In the genomic region with DNA sequence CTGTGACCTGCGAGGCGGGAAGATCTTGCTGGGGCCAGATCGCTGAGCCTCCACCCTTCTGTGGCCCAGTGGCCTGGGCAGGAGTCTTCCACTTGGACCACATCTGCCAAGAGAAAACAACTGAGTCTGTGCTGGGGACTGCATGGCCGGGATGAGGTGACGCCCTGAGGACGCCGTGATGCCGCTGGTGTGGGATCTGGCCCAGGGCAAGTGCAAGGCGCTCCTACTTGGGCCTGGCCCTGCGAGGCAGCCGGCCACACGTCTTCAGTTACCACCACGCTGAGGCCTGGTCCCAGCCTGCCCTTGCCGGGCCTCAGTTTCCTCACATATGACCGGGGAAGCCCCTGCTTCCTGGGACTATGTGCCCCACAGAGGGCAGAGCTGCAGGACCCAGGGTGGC, we compare ENCODE assay signal across 18 cellular contexts.
DNase-seq lines count a peak whose midpoint lies in the region; ATAC-seq, FAIRE-seq and TF ChIP-seq lines count a peak whose summit lies in the region.
"Had no signal": no experiment of that assay in that cellular context is flagged by ENCODE, and none has a peak within 500 bp of the region (broad histone marks: within the 10 kb centered on the region; RNA-seq: fewer than 3 reads in every experiment).

No MANE protein-coding gene starts in this region.

- no peak overlapping the region for H3T11ph ChIP-seq in H9 (ENCODE audit: low read length)

- H2AK5ac ChIP-seq in H9 (ENCODE audit: insufficient read length, low read length) = no peak overlapping the region

- H3K4me1 ChIP-seq in H9 (ENCODE audit: insufficient read depth, low read length) (no peaks in the 10 kb centered on the region), kidney (ENCODE audit: control insufficient read depth in 1 of 2, insufficient read depth in 1 of 2, low read depth in 1 of 2, low read length in 2 of 2) (no peaks in the 10 kb centered on the region), upper lobe of left lung (no peaks in the 10 kb centered on the region), left ventricle myocardium inferior (no peaks in the 10 kb centered on the region)
- H3K4me1 ChIP-seq: BLaER1, HAP-1 had no signal

- H3K14ac ChIP-seq in H9 (ENCODE audit: insufficient read depth, low read length) = no peak overlapping the region

- intact Hi-C loops in kidney (cut with DNase I) (no loop called here), sciatic nerve (cut with DNase I) (no loop called here), left ventricle myocardium inferior (cut with micrococcal nuclease) (no loop called here)

- no peak overlapping the region for H4K91ac ChIP-seq in H9 (ENCODE audit: insufficient read length, low read depth, low read length)

- no peak overlapping the region for H2BK12ac ChIP-seq in H9 (ENCODE audit: insufficient read length, low read depth, low read length)

- H3K27ac Mint-ChIP-seq in H9 = peak overlapping the region in 2 of 3 experiments; percentile 57 to 74; a peak in 2 of 7 replicates
- H3K27ac Mint-ChIP-seq: CD8-positive, alpha-beta memory T cell; GM23338 had no signal

- H3K36me3 Mint-ChIP-seq in H9 (ENCODE audit: insufficient read depth in 1 of 3, low read depth in 3 of 3) = no peaks in the 10 kb centered on the region
- H3K36me3 Mint-ChIP-seq: CD8-positive, alpha-beta memory T cell had no signal

- no peak for DNase-seq in H9
- peak; percentile 49 for DNase-seq in kidney
- DNase-seq in sciatic nerve (ENCODE audit: low spot score) = no peak
- peak in 1 of 2 donors; percentile 64 for DNase-seq in upper lobe of left lung
- no peak for DNase-seq in COR-L47 (lab: John Stamatoyannopoulos, UW)
- DNase-seq in putamen (ENCODE audit: low spot score) = no peak
- DNase-seq in left ventricle myocardium inferior = no peak
- DNase-seq: 8988T; AML-193; CD8-positive, alpha-beta memory T cell; DMS 273 treated with DMSO at 0.1 percent for 48 hours had no signal

- no peak overlapping the region for H2AFZ ChIP-seq in H9 (ENCODE audit: low read length)
- H2AFZ ChIP-seq: GM23338 had no signal

- peak; percentile 34 for ATAC-seq in sciatic nerve
- ATAC-seq in upper lobe of left lung (ENCODE audit: low FRiP score in 2 of 2) = peak; percentile 23 to 46
- no peak for ATAC-seq in HG03521 (IDR thresholded peaks at IDR 0.05; ENCODE audit: unreplicated experiment)
- ATAC-seq: GM12878, GM23338 had no signal

- no peak for FAIRE-seq in kidney (lab: Jason Lieb, UNC)
- FAIRE-seq: GM12878, GM18507, HTR-8/SVneo had no signal

- no peak for TF ChIP-seq EP300 in upper lobe of left lung (IDR thresholded peaks at IDR 0.05)

- H3K27ac ChIP-seq in H9 (ENCODE audit: insufficient read length, low read depth, low read length) (no peak overlapping the region), kidney (ENCODE audit: low read depth in 2 of 2, low read length in 2 of 2) (no peak overlapping the region), upper lobe of left lung (no peak overlapping the region), left ventricle myocardium inferior (replicated peaks) (no peak overlapping the region)
- H3K27ac ChIP-seq: BLaER1 had no signal

- H3K4me2 ChIP-seq in H9 (ENCODE audit: insufficient read depth, insufficient read length, low read length) = no peak overlapping the region
- H3K4me2 ChIP-seq: BLaER1, GM23338 had no signal

- no peaks in the 10 kb centered on the region for H3K27me3 Mint-ChIP-seq in H9 (ENCODE audit: low read depth)

- no peak overlapping the region for H2BK20ac ChIP-seq in H9 (ENCODE audit: low read depth, low read length, poor library complexity, severe bottlenecking)

- H3K56ac ChIP-seq in H9 (ENCODE audit: insufficient read length, low read depth, low read length) = no peak overlapping the region

- H3K79me2 ChIP-seq in H9 (ENCODE audit: insufficient read depth, low read length) = no peaks in the 10 kb centered on the region

- no peak overlapping the region for H2BK15ac ChIP-seq in H9 (ENCODE audit: low read depth, low read length)

- H3K27me3 ChIP-seq in H9 (ENCODE audit: insufficient read depth, low read length) (no peaks in the 10 kb centered on the region), upper lobe of left lung (no peaks in the 10 kb centered on the region), left ventricle myocardium inferior (ENCODE audit: low read depth) (no peaks in the 10 kb centered on the region)
- H3K27me3 ChIP-seq: BLaER1 had no signal

- H3K4me3 ChIP-seq in kidney (ENCODE audit: low read length in 2 of 2) (no peak overlapping the region), upper lobe of left lung (no peak overlapping the region), left ventricle myocardium inferior (no peak overlapping the region)
- H3K4me3 ChIP-seq: BLaER1, GM12878, GM23338, HAP-1 had no signal

- H3K79me1 ChIP-seq in H9 (ENCODE audit: insufficient read depth, low read depth, low read length, poor library complexity, severe bottlenecking) = no peaks in the 10 kb centered on the region

- no peaks in the 10 kb centered on the region for H3K23me2 ChIP-seq in H9 (ENCODE audit: insufficient read length, low read depth, low read length, poor library complexity, severe bottlenecking)

- no peak for TF ChIP-seq POLR2A in upper lobe of left lung (IDR thresholded peaks at IDR 0.05)

- no peak overlapping the region for H3K4me3 Mint-ChIP-seq in H9
- H3K4me3 Mint-ChIP-seq: CD8-positive, alpha-beta memory T cell; GM23338 had no signal

- no peak overlapping the region for H4K5ac ChIP-seq in H9 (ENCODE audit: insufficient read length, low read depth, low read length)

- H3K9ac ChIP-seq in H9 (ENCODE audit: extremely low read depth, insufficient read length, low read length) (no peak overlapping the region), kidney (ENCODE audit: low read length in 2 of 2) (no peak overlapping the region)
- H3K9ac ChIP-seq: BLaER1 had no signal

- H3K36me3 ChIP-seq in kidney (ENCODE audit: control insufficient read depth in 1 of 2, insufficient read depth in 2 of 2, low read length in 2 of 2) (no peaks in the 10 kb centered on the region), upper lobe of left lung (no peaks in the 10 kb centered on the region), left ventricle myocardium inferior (no peaks in the 10 kb centered on the region)
- H3K36me3 ChIP-seq: BLaER1, HAP-1 had no signal

- H3K4me1 Mint-ChIP-seq in H9 = peaks cover 0 to 4% of the 10 kb centered on the region in 2 experiments; a peak in 2 of 4 replicates
- H3K4me1 Mint-ChIP-seq: CD8-positive, alpha-beta memory T cell had no signal

- H4K20me1 ChIP-seq in H9 (ENCODE audit: control insufficient read depth, insufficient read depth, insufficient read length) = no peaks in the 10 kb centered on the region
- H4K20me1 ChIP-seq: BLaER1 had no signal

- H3K18ac ChIP-seq in H9 (ENCODE audit: insufficient read length, low read depth, low read length) = no peak overlapping the region

- H4K8ac ChIP-seq in H9 (replicated peaks; ENCODE audit: insufficient read length, low read depth, low read length) = no peak overlapping the region

- H3K4ac ChIP-seq in H9 (ENCODE audit: low read depth, low read length) = no peak overlapping the region; the same call in 1 of the 2 replicates

- H3K9me3 ChIP-seq in H9 (ENCODE audit: control insufficient read depth, low read depth, low read length) (no peaks in the 10 kb centered on the region), kidney (ENCODE audit: control insufficient read depth in 1 of 2, low read length in 2 of 2) (no peaks in the 10 kb centered on the region), upper lobe of left lung (no peaks in the 10 kb centered on the region), left ventricle myocardium inferior (replicated peaks) (no peaks in the 10 kb centered on the region)
- H3K9me3 ChIP-seq: BLaER1, HAP-1 had no signal

- no peak overlapping the region for H2BK5ac ChIP-seq in H9 (ENCODE audit: insufficient read length, low read length)

- no peak overlapping the region for H2BK120ac ChIP-seq in H9 (ENCODE audit: low read depth, low read length, poor library complexity, severe bottlenecking)

- H3K9me3 Mint-ChIP-seq in H9 = peaks cover 0 to 3% of the 10 kb centered on the region in 2 experiments; a peak in 1 of 5 replicates
- H3K9me3 Mint-ChIP-seq: GM23338 had no signal

- WGBS in H9 (ENCODE audit: extremely low coverage, insufficient read length, low lambda C conversion rate) = no CpG with 5 or more reads among the region's 15 CpGs
- WGBS in upper lobe of left lung, 2 donors = 84 to 90% methylated on average over 2 to 14 of the region's 15 CpGs

- no peak overlapping the region for H3K23ac ChIP-seq in H9 (ENCODE audit: insufficient read length, low read depth, low read length)

- no peak for TF ChIP-seq CTCF in H9 (conservative IDR thresholded peaks at IDR 0.05)
- TF ChIP-seq CTCF in kidney (IDR thresholded peaks at IDR 0.05; ENCODE audit: borderline replicate concordance, extremely low read depth, insufficient read depth) = no peak
- TF ChIP-seq CTCF in upper lobe of left lung (IDR thresholded peaks at IDR 0.05) = no peak
- no peak for TF ChIP-seq CTCF in left ventricle myocardium inferior (IDR thresholded peaks at IDR 0.05; ENCODE audit: borderline replicate concordance)
